ENCODE assay signal across 1 cellular context in genomic region chrX:154367474-154368308, GRCh38.
TF ChIP-seq lines count a peak whose summit lies in the region.

No MANE protein-coding gene starts in this region.

TF ChIP-seq in IMR-90, 13 proteins besides CTCF, POLR2A, EP300 and RAD21 (continued from another document):
- TF ChIP-seq ELK1 (IDR thresholded peaks at IDR 0.05; ENCODE audit: borderline replicate concordance, low read depth, low read length) (no peak), MAFK (IDR thresholded peaks at IDR 0.05; ENCODE audit: low read depth, low read length) (no peak), RCOR1 (IDR thresholded peaks at IDR 0.05; ENCODE audit: insufficient replicate concordance, low read length) (no peak), CEBPB (IDR thresholded peaks at IDR 0.05; ENCODE audit: low read depth, low read length) (no peak), RFX5 (IDR thresholded peaks at IDR 0.05; ENCODE audit: low read depth, low read length) (no peak)
